Comparison of ENCODE assay signal across 24 cellular contexts in the genomic region with DNA sequence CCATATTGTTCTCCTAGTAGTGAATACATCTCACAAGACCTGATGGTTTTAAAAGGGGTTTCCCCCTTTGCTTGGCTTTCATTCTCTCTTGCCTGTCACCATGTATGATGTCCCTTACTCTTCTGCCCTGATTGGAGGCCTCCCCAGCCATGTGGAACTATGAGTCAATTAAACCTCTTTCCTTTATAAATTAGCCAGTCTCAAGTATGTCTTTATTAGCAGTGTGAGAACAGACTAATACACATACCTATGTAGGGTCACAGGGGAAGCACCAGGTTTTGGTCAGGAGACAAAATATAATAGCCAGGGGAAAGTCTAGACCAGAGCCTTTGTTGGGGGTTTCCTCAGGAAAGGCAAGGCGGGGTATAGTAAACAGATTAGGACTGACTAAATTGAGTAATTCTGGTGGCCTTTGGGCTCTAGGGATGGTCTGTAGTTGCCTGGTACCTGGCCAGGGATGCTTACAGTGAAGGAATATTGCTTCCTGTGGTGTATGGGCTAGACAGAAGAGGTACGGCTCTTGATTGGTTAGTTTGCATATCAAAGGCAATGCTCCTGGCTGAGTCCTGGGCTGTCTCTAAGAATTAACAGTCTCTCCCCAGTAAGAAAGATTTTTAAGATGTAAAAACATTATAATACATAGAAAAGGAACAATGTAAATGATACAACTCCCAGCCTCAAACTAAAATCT.
A peak's percentile ranks its signal among the peaks of the same experiment; 100 is the strongest.
DNase-seq lines count a peak whose midpoint lies in the region; ATAC-seq, FAIRE-seq and TF ChIP-seq lines count a peak whose summit lies in the region.
"Had no signal": no experiment of that assay in that cellular context is flagged by ENCODE, and none has a peak within 500 bp of the region (broad histone marks: within the 10 kb centered on the region; RNA-seq: fewer than 3 reads in every experiment).

No MANE protein-coding gene starts in this region.

- H3K27ac ChIP-seq in GM12878 (ENCODE audit: control insufficient read depth, insufficient read depth) = no peak overlapping the region
- H3K27ac ChIP-seq: GM23248, SJSA1 had no signal

- H3K36me3 ChIP-seq in H7 (replicated peaks; ENCODE audit: control insufficient read depth, insufficient read depth, low read length) (no peaks in the 10 kb centered on the region), GM12878 (ENCODE audit: control insufficient read depth in 2 of 2, insufficient read depth in 2 of 2, low read length in 1 of 2) (no peaks in the 10 kb centered on the region)
- H3K36me3 ChIP-seq: BE2C, SJSA1 had no signal

- no peak overlapping the region for H3K9ac ChIP-seq in GM12878 (ENCODE audit: control insufficient read depth, insufficient read depth, low read length)
- H3K9ac ChIP-seq: GM23248 had no signal

- H3K36me3 Mint-ChIP-seq in stimulated activated naive B cell treated with anti-CD40 and anti-IgM and Interleukin-4, amounts not matched to agents 10 μg/mL and 1 μg/mL and 100 μg/mL, for 72 hours = no peaks in the 10 kb centered on the region
- H3K36me3 Mint-ChIP-seq in activated CD4-positive, alpha-beta T cell treated with anti-CD3 and anti-CD28 coated beads for 36 hours (ENCODE audit: low read depth) = no peaks in the 10 kb centered on the region

- ATAC-seq in GM19395 (IDR thresholded peaks at IDR 0.05; ENCODE audit: unreplicated experiment) = peak; percentile 60
- peak; percentile 91 for ATAC-seq in GM12878
- ATAC-seq in stimulated activated naive B cell treated with anti-CD40 and anti-IgM and Interleukin-4, amounts not matched to agents 10 μg/mL and 1 μg/mL and 100 μg/mL, for 72 hours (replicated peaks) = peak; percentile 77 to 79
- ATAC-seq in HG03108 (IDR thresholded peaks at IDR 0.05; ENCODE audit: unreplicated experiment) = no peak
- no peak for ATAC-seq in activated CD4-positive, alpha-beta T cell treated with anti-CD3 and anti-CD28 coated beads for 36 hours
- ATAC-seq: HCT116 had no signal

- BruUV-seq in GM12878 (replicated peaks; lab: Mats Ljungman, UMichigan) = no TSS peak

- no peak overlapping the region for H3K4me2 ChIP-seq in GM12878 (ENCODE audit: control insufficient read depth, insufficient read depth)

- in situ Hi-C loops in GM12878 (cut with MboI) = no loop called here

- POLR2A ChIA-PET in GM12878 (lab: Charles Lee) = no interaction called here
- POLR2A ChIA-PET in activated CD4-positive, alpha-beta T cell treated with anti-CD3 and anti-CD28 coated beads for 36 hours (lab: Charles Lee) = no interaction called here

- no peak for TF ChIP-seq CTCF in GM12878 (IDR thresholded peaks at IDR 0.05 in 2 of 3, conservative IDR thresholded peaks at IDR 0.05 in 1 of 3; ENCODE audit: control insufficient read depth in 2 of 3, extremely low read depth in 1 of 3, insufficient read depth in 1 of 3, low read depth in 3 of 3, low read length in 3 of 3)

- no peaks in the 10 kb centered on the region for H3K4me1 ChIP-seq in GM12878 (ENCODE audit: control insufficient read depth, insufficient read depth, low read length)
- H3K4me1 ChIP-seq: BE2C, SJSA1 had no signal

- H3K9me3 Mint-ChIP-seq in stimulated activated naive B cell treated with anti-CD40 and anti-IgM and Interleukin-4, amounts not matched to agents 10 μg/mL and 1 μg/mL and 100 μg/mL, for 72 hours = peaks cover 0 to under 1% of the 10 kb centered on the region in 2 donors
- H3K9me3 Mint-ChIP-seq in activated CD4-positive, alpha-beta T cell treated with anti-CD3 and anti-CD28 coated beads for 36 hours (ENCODE audit: low read depth) = peaks cover 12% of the 10 kb centered on the region

- no peak overlapping the region for H3K4me3 Mint-ChIP-seq in stimulated activated naive B cell treated with anti-CD40 and anti-IgM and Interleukin-4, amounts not matched to agents 10 μg/mL and 1 μg/mL and 100 μg/mL, for 72 hours
- H3K4me3 Mint-ChIP-seq in activated CD4-positive, alpha-beta T cell treated with anti-CD3 and anti-CD28 coated beads for 36 hours = no peak overlapping the region

- 0% methylated on average over 2 of the region's 2 CpGs for WGBS in GM12878 (ENCODE audit: insufficient coverage, insufficient replicate concordance, low lambda C conversion rate, missing lambda C conversion rate)

- CTCF ChIA-PET in GM12878 (lab: Yijun Ruan, JAX) = no interaction called here
- CTCF ChIA-PET in activated CD4-positive, alpha-beta T cell treated with anti-CD3 and anti-CD28 coated beads for 36 hours (lab: Charles Lee) = no interaction called here

- H3K27me3 ChIP-seq in H7 (ENCODE audit: control insufficient read depth, insufficient read depth, low read length) = no peaks in the 10 kb centered on the region
- no peaks in the 10 kb centered on the region for H3K27me3 ChIP-seq in GM12878 (replicated peaks in 1 of 2; ENCODE audit: control insufficient read depth in 2 of 2, insufficient read depth in 2 of 2, low read length in 1 of 2)
- H3K27me3 ChIP-seq: BE2C, SJSA1 had no signal

- SMC1A ChIA-PET in GM12878 (lab: Charles Lee; ENCODE audit: uncharacterized antibody, unreplicated experiment) = interaction anchor here (1.0 kb wide), 1 partner anchor 15 kb away, joined by 5 read pairs; no protein-coding TSS in a partner anchor

- DNase-seq in H7 (peak; percentile 9), GM12878 (ENCODE audit: low read depth, low spot score) (no peak)
- no peak for DNase-seq in stimulated activated naive B cell treated with anti-CD40 and anti-IgM and Interleukin-4, amounts not matched to agents 10 μg/mL and 1 μg/mL and 100 μg/mL, for 72 hours
- no peak for DNase-seq in activated CD4-positive, alpha-beta T cell treated with anti-CD3 and anti-CD28 coated beads for 36 hours
- DNase-seq in activated CD4-positive, alpha-beta T cell treated with anti-CD3 and anti-CD28 coated beads for 48 hours = no peak
- DNase-seq: BE2C, DMS79, GM23248, KG1, MV-4-11, NCI-H1105 treated with DMSO at 0.1 percent for 48 hours, NCI-H2029 treated with DMSO at 0.1 percent for 48 hours, NCI-H2171 treated with DMSO at 0.1 percent for 48 hours, NCI-H524 treated with DMSO at 0.1 percent for 48 hours, NCI-H82, OCI-M1, T-helper 9 cell had no signal

- H3K4me1 Mint-ChIP-seq in stimulated activated naive B cell treated with anti-CD40 and anti-IgM and Interleukin-4, amounts not matched to agents 10 μg/mL and 1 μg/mL and 100 μg/mL, for 72 hours = no peaks in the 10 kb centered on the region
- no peaks in the 10 kb centered on the region for H3K4me1 Mint-ChIP-seq in activated CD4-positive, alpha-beta T cell treated with anti-CD3 and anti-CD28 coated beads for 36 hours

- no peaks in the 10 kb centered on the region for H4K20me1 ChIP-seq in GM12878 (ENCODE audit: control insufficient read depth, insufficient read depth)

- no peaks in the 10 kb centered on the region for H3K9me3 ChIP-seq in GM12878 (replicated peaks; ENCODE audit: control insufficient read depth, insufficient read depth, low read length)
- H3K9me3 ChIP-seq: BE2C, SJSA1 had no signal

- no peak for TF ChIP-seq RAD21 in GM12878 (IDR thresholded peaks at IDR 0.05; ENCODE audit: insufficient read depth, low read depth, low read length)

- RAD21 ChIA-PET in GM12878 (lab: Charles Lee; ENCODE audit: unreplicated experiment) = no interaction called here

- TF ChIP-seq EP300 in GM12878 (IDR thresholded peaks at IDR 0.05; ENCODE audit: borderline replicate concordance in 1 of 2, control insufficient read depth in 1 of 2, low read depth in 2 of 2, low read length in 2 of 2) = no peak

- H3K27me3 Mint-ChIP-seq in stimulated activated naive B cell treated with anti-CD40 and anti-IgM and Interleukin-4, amounts not matched to agents 10 μg/mL and 1 μg/mL and 100 μg/mL, for 72 hours = no peaks in the 10 kb centered on the region
- H3K27me3 Mint-ChIP-seq in activated CD4-positive, alpha-beta T cell treated with anti-CD3 and anti-CD28 coated beads for 36 hours = no peaks in the 10 kb centered on the region

- no peak for TF ChIP-seq POLR2A in GM12878 (IDR thresholded peaks at IDR 0.05; ENCODE audit: low read depth, low read length)

- no peak overlapping the region for H2AFZ ChIP-seq in GM12878 (ENCODE audit: control insufficient read depth, low read depth, low read length)
- H2AFZ ChIP-seq: GM23248 had no signal

- no peak for FAIRE-seq in GM12878 (lab: Jason Lieb, UNC)
- FAIRE-seq: GM19239, HTR-8/SVneo, RCC 7860 had no signal

- no peaks in the 10 kb centered on the region for H3K79me2 ChIP-seq in GM12878 (ENCODE audit: control insufficient read depth, insufficient read depth, low read length)

- H3K27ac Mint-ChIP-seq in stimulated activated naive B cell treated with anti-CD40 and anti-IgM and Interleukin-4, amounts not matched to agents 10 μg/mL and 1 μg/mL and 100 μg/mL, for 72 hours = no peak overlapping the region
- H3K27ac Mint-ChIP-seq in activated CD4-positive, alpha-beta T cell treated with anti-CD3 and anti-CD28 coated beads for 36 hours = no peak overlapping the region

- H3K4me3 ChIP-seq in H7 (ENCODE audit: insufficient read depth, low read depth, low read length) (no peak overlapping the region), GM12878 (no peak overlapping the region)
- H3K4me3 ChIP-seq: GM23248, SJSA1 had no signal

- intact Hi-C loops in GM12878 (cut with micrococcal nuclease; ENCODE audit: unreplicated experiment) = no loop called here
- intact Hi-C loops in activated CD4-positive, alpha-beta T cell treated with anti-CD3 and anti-CD28 coated beads for 36 hours (cut with DNase I, micrococcal nuclease) = no loop called here

TF ChIP-seq in GM12878, 131 proteins besides CTCF, POLR2A, EP300 and RAD21 (continues in another document):
- TF ChIP-seq MTA2 (IDR thresholded peaks at IDR 0.05; ENCODE audit: low read depth) (peak; percentile 76), MYC (IDR thresholded peaks at IDR 0.05; ENCODE audit: insufficient read depth, insufficient read length, insufficient replicate concordance, low read length, severe bottlenecking) (no peak)

Comparison
In these comparisons a context has a peak if more than half of its experiments do, and no peak if none do; other contexts are left out.
1. ATAC-seq: peak in GM19395 (single experiment), GM12878 (single experiment) and stimulated activated naive B cell treated with anti-CD40 and anti-IgM and Interleukin-4, amounts not matched to agents 10 μg/mL and 1 μg/mL and 100 μg/mL, for 72 hours (2 of 2); none in HG03108 (single experiment) and activated CD4-positive, alpha-beta T cell treated with anti-CD3 and anti-CD28 coated beads for 36 hours (single experiment).